Comparison of ENCODE assay signal across 1 cellular context in genomic region chr6:138692978-138693909, GRCh38.
TF ChIP-seq lines count a peak whose summit lies in the region.

No MANE protein-coding gene starts in this region.

TF ChIP-seq in GM12878, 131 proteins besides CTCF, POLR2A, EP300 and RAD21 (continued from another document and continues in another):
- TF ChIP-seq REST (IDR thresholded peaks at IDR 0.05; ENCODE audit: low read depth, low read length): no peak
- TF ChIP-seq TCF12 (IDR thresholded peaks at IDR 0.05; ENCODE audit: low read depth, low read length): 0 out of 2 replicates have a peak, but pooled peaks have one; percentile 20
- no peak for TF ChIP-seq POLR2AphosphoS5 (IDR thresholded peaks at IDR 0.05; ENCODE audit: low read length)
- TF ChIP-seq ZNF274 (IDR thresholded peaks at IDR 0.05; ENCODE audit: insufficient read depth, insufficient read length): no peak
- TF ChIP-seq E4F1 (IDR thresholded peaks at IDR 0.05; ENCODE audit: borderline replicate concordance, partially characterized antibody): no peak
- no peak for TF ChIP-seq MYC (IDR thresholded peaks at IDR 0.05; ENCODE audit: insufficient read depth, insufficient read length, insufficient replicate concordance, low read length, severe bottlenecking)
- no peak for TF ChIP-seq IRF3 (IDR thresholded peaks at IDR 0.05)
- no peak for TF ChIP-seq ZBTB40 (IDR thresholded peaks at IDR 0.05; ENCODE audit: borderline replicate concordance)
- TF ChIP-seq BACH1 (IDR thresholded peaks at IDR 0.05; ENCODE audit: borderline replicate concordance): peak; percentile 57
- TF ChIP-seq E2F8 (IDR thresholded peaks at IDR 0.05; ENCODE audit: low read depth, partially characterized antibody): no peak
- 0 out of 4 replicates have a peak, but pooled peaks of 1 of the 2 experiments have one; percentile 20 for TF ChIP-seq IKZF2 (IDR thresholded peaks at IDR 0.05)
- TF ChIP-seq TCF3 (IDR thresholded peaks at IDR 0.05; ENCODE audit: borderline replicate concordance, insufficient read depth, low read depth, low read length): no peak
- TF ChIP-seq EZH2 (IDR thresholded peaks at IDR 0.05; ENCODE audit: borderline replicate concordance, control insufficient read depth, low read depth, low read length): no peak
- peak; percentile 61 for TF ChIP-seq DPF2 (IDR thresholded peaks at IDR 0.05)
- no peak for TF ChIP-seq BCL11A (IDR thresholded peaks at IDR 0.05; ENCODE audit: low read depth, low read length)
- peak; percentile 72 for TF ChIP-seq LARP7 (IDR thresholded peaks at IDR 0.05)
- no peak for TF ChIP-seq SPI1 (IDR thresholded peaks at IDR 0.05; ENCODE audit: borderline replicate concordance, insufficient read depth, low read depth, low read length)
- no peak for TF ChIP-seq WRNIP1 (IDR thresholded peaks at IDR 0.05; ENCODE audit: borderline replicate concordance, low read depth, low read length)
- TF ChIP-seq BRCA1 (IDR thresholded peaks at IDR 0.05; ENCODE audit: low read depth, low read length): no peak
- no peak for TF ChIP-seq ZBTB33 (IDR thresholded peaks at IDR 0.05)
- no peak for TF ChIP-seq RCOR1 (conservative IDR thresholded peaks at IDR 0.05; ENCODE audit: low read depth, low read length)
- no peak for TF ChIP-seq ZZZ3 (IDR thresholded peaks at IDR 0.05; ENCODE audit: control insufficient read depth, insufficient read length, low read depth)
- TF ChIP-seq CBFB (IDR thresholded peaks at IDR 0.05; ENCODE audit: low read depth): no peak
- no peak for TF ChIP-seq MXI1 (IDR thresholded peaks at IDR 0.05; ENCODE audit: low read depth, low read length)
- TF ChIP-seq ZSCAN29 (IDR thresholded peaks at IDR 0.05): 0 out of 2 replicates have a peak, but pooled peaks have one; percentile 26
- no peak for TF ChIP-seq HDAC6 (IDR thresholded peaks at IDR 0.05; ENCODE audit: unreplicated experiment)
- TF ChIP-seq MYB (IDR thresholded peaks at IDR 0.05; ENCODE audit: borderline replicate concordance, low read depth, low read length): no peak
- no peak for TF ChIP-seq TCF7 (IDR thresholded peaks at IDR 0.05; ENCODE audit: borderline replicate concordance)
- TF ChIP-seq MTA2 (IDR thresholded peaks at IDR 0.05; ENCODE audit: low read depth): no peak
- TF ChIP-seq ZNF592 (IDR thresholded peaks at IDR 0.05): no peak
- 0 out of 2 replicates have a peak, but pooled peaks have one; percentile 8 for TF ChIP-seq JUND (IDR thresholded peaks at IDR 0.05; ENCODE audit: low read depth, low read length)
- TF ChIP-seq RELA (IDR thresholded peaks at IDR 0.05; ENCODE audit: borderline replicate concordance, partially characterized antibody): no peak
- no peak for TF ChIP-seq CREB1 (IDR thresholded peaks at IDR 0.05; ENCODE audit: low read depth)
- TF ChIP-seq GATAD2B (conservative IDR thresholded peaks at IDR 0.05; ENCODE audit: low read depth): peak; percentile 93
- peak in 1 of 2 experiments; percentile 71; a peak in 2 of 4 replicates for TF ChIP-seq BHLHE40 (IDR thresholded peaks at IDR 0.05; ENCODE audit: borderline replicate concordance in 1 of 2, low read depth in 2 of 2, low read length in 1 of 2)
- TF ChIP-seq IKZF1 (conservative IDR thresholded peaks at IDR 0.05): peak; percentile 90
- no peak for TF ChIP-seq PAX8 (IDR thresholded peaks at IDR 0.05)
- TF ChIP-seq CBX5 (IDR thresholded peaks at IDR 0.05; ENCODE audit: low read depth): no peak
- no peak for TF ChIP-seq FOXM1 (IDR thresholded peaks at IDR 0.05; ENCODE audit: low read depth, low read length)
- TF ChIP-seq CHD4 (IDR thresholded peaks at IDR 0.05): no peak
- TF ChIP-seq SIN3A (IDR thresholded peaks at IDR 0.05; ENCODE audit: low read depth, low read length): peak; percentile 62; the same call in 1 of the 2 replicates
- no peak for TF ChIP-seq MEF2A (IDR thresholded peaks at IDR 0.05; ENCODE audit: insufficient read depth, low read depth, low read length)
- TF ChIP-seq GABPA (IDR thresholded peaks at IDR 0.05; ENCODE audit: low read depth): no peak
- TF ChIP-seq EGR1 (IDR thresholded peaks at IDR 0.05; ENCODE audit: borderline replicate concordance in 1 of 2, low read depth in 2 of 2, low read length in 2 of 2): peak in 1 of 2 experiments; percentile 56; a peak in 1 of 3 replicates
- no peak for TF ChIP-seq MTA3 (IDR thresholded peaks at IDR 0.05; ENCODE audit: borderline replicate concordance, low read length)
